Comparison of ENCODE assay signal across 4 cellular contexts in the genomic region with DNA sequence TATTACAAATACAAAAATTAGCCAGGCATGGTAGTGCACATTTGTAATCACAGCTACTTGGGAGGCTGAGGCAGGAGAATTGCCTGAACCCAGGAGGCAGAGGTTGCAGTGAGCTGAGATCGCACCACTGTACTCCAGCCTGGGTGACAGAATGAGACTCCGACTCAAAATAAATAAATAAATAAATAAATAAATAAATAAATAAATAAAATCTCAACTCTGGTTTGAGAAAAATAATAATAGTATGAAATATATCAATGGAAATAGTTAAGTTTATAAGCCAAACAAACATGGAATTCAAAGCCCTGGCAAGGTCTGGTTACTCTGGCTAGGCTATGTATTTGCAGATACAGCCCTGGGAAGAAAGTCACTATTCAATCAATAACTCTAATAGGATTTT. TPM values are rescaled to one million over a fixed set of nuclear protein-coding genes. Genes with fewer than 3 reads are reported as not detected.
"Had no signal": no experiment of that assay in that cellular context is flagged by ENCODE, and none has a peak within 500 bp of the region (broad histone marks: within the 10 kb centered on the region; RNA-seq: fewer than 3 reads in every experiment).

No MANE protein-coding gene starts in this region.

RNA-seq across cellular contexts. Expression of a gene that starts 45.7 kb away (rescaled TPM):
- total RNA-seq: aorta, NCI-H460, OCI-LY7, RPMI7951 had no signal
- polyA plus RNA-seq: aorta had no signal
